In genomic region chr18:35775887-35776286, GRCh38 we compare ENCODE assay signal across 17 cellular contexts.
DNase-seq lines count a peak whose midpoint lies in the region; ATAC-seq and TF ChIP-seq lines count a peak whose summit lies in the region.
"Had no signal": no experiment of that assay in that cellular context is flagged by ENCODE, and none has a peak within 500 bp of the region (broad histone marks: within the 10 kb centered on the region; RNA-seq: fewer than 3 reads in every experiment).

No MANE protein-coding gene starts in this region.

- no peak overlapping the region for H3K4me3 ChIP-seq in choroid plexus epithelial cell (ENCODE audit: low read depth, low read length)
- H3K4me3 ChIP-seq: SJCRH30, upper lobe of left lung had no signal

- peaks cover 2% of the 10 kb centered on the region for H3K9me3 Mint-ChIP-seq in activated naive CD8-positive, alpha-beta T cell treated with anti-CD3 and anti-CD28 coated beads for 36 hours

- ATAC-seq in GM21786 (IDR thresholded peaks at IDR 0.05; ENCODE audit: unreplicated experiment) = no peak
- ATAC-seq: activated CD8-positive, alpha-beta memory T cell treated with anti-CD3 and anti-CD28 coated beads, Interleukin-2, amount 10 ng/mL, durations not matched to agents 7 days and 5 days; left lobe of liver; stimulated activated memory B cell treated with anti-CD40 and anti-IgM and Interleukin-4, amounts not matched to agents 10 μg/mL and 1 μg/mL and 100 μg/mL, for 72 hours had no signal

- DNase-seq in HT-29 (ENCODE audit: low spot score) (peak; percentile 2), OCI-M1 (lab: John Stamatoyannopoulos, UW) (peak; percentile 14), choroid plexus epithelial cell (ENCODE audit: low read depth) (peak; percentile 41), lung microvascular endothelial cell (ENCODE audit: low read depth in 2 of 2) (peak; percentile 17 to 28), GM19238 (ENCODE audit: insufficient read length, low spot score) (no peak)
- DNase-seq in activated naive CD8-positive, alpha-beta T cell treated with anti-CD3 and anti-CD28 coated beads for 36 hours = no peak
- DNase-seq in stimulated activated CD4-positive, alpha-beta T cell treated with anti-CD3 and anti-CD28 coated beads, Interleukin-15, amount 100 ng/mL, for 24 hours = no peak
- DNase-seq: activated CD8-positive, alpha-beta memory T cell treated with anti-CD3 and anti-CD28 coated beads, Interleukin-2, amount 10 ng/mL, durations not matched to agents 7 days and 5 days; activated naive CD4-positive, alpha-beta T cell treated with Interleukin-2 at 50 U/mL for 16 hours; C1 segment of cervical spinal cord; central memory CD4-positive, alpha-beta T cell; NCI-H2171; upper lobe of left lung had no signal

- H3K27me3 Mint-ChIP-seq in activated naive CD8-positive, alpha-beta T cell treated with anti-CD3 and anti-CD28 coated beads for 36 hours = peaks cover 9% of the 10 kb centered on the region

- no peaks in the 10 kb centered on the region for H3K36me3 Mint-ChIP-seq in activated naive CD8-positive, alpha-beta T cell treated with anti-CD3 and anti-CD28 coated beads for 36 hours
- H3K36me3 Mint-ChIP-seq: activated CD8-positive, alpha-beta memory T cell treated with anti-CD3 and anti-CD28 coated beads, Interleukin-2, amount 10 ng/mL, durations not matched to agents 7 days and 5 days; stimulated activated memory B cell treated with anti-CD40 and anti-IgM and Interleukin-4, amounts not matched to agents 10 μg/mL and 1 μg/mL and 100 μg/mL, for 72 hours had no signal

- H3K27ac Mint-ChIP-seq in activated naive CD8-positive, alpha-beta T cell treated with anti-CD3 and anti-CD28 coated beads for 36 hours = no peak overlapping the region
- H3K27ac Mint-ChIP-seq: activated CD8-positive, alpha-beta memory T cell treated with anti-CD3 and anti-CD28 coated beads, Interleukin-2, amount 10 ng/mL, durations not matched to agents 7 days and 5 days; stimulated activated memory B cell treated with anti-CD40 and anti-IgM and Interleukin-4, amounts not matched to agents 10 μg/mL and 1 μg/mL and 100 μg/mL, for 72 hours had no signal

- H3K4me3 Mint-ChIP-seq in activated naive CD8-positive, alpha-beta T cell treated with anti-CD3 and anti-CD28 coated beads for 36 hours = no peak overlapping the region
- H3K4me3 Mint-ChIP-seq: activated CD8-positive, alpha-beta memory T cell treated with anti-CD3 and anti-CD28 coated beads, Interleukin-2, amount 10 ng/mL, durations not matched to agents 7 days and 5 days; stimulated activated memory B cell treated with anti-CD40 and anti-IgM and Interleukin-4, amounts not matched to agents 10 μg/mL and 1 μg/mL and 100 μg/mL, for 72 hours had no signal

- no peak for TF ChIP-seq CTCF in choroid plexus epithelial cell (conservative IDR thresholded peaks at IDR 0.05; ENCODE audit: low read depth, low read length)

- H3K4me1 Mint-ChIP-seq in activated naive CD8-positive, alpha-beta T cell treated with anti-CD3 and anti-CD28 coated beads for 36 hours = no peaks in the 10 kb centered on the region
- H3K4me1 Mint-ChIP-seq: activated CD8-positive, alpha-beta memory T cell treated with anti-CD3 and anti-CD28 coated beads, Interleukin-2, amount 10 ng/mL, durations not matched to agents 7 days and 5 days; stimulated activated memory B cell treated with anti-CD40 and anti-IgM and Interleukin-4, amounts not matched to agents 10 μg/mL and 1 μg/mL and 100 μg/mL, for 72 hours had no signal

Comparison
In these comparisons a context has a peak if more than half of its experiments do, and no peak if none do; other contexts are left out.
1. DNase-seq: peak in HT-29 (single experiment), OCI-M1 (single experiment), choroid plexus epithelial cell (single experiment) and lung microvascular endothelial cell (2 of 2); none in GM19238 (single experiment), activated naive CD8-positive, alpha-beta T cell treated with anti-CD3 and anti-CD28 coated beads for 36 hours (single experiment) and stimulated activated CD4-positive, alpha-beta T cell treated with anti-CD3 and anti-CD28 coated beads, Interleukin-15, amount 100 ng/mL, for 24 hours (single experiment).